ENCODE assay signal across 12 cellular contexts in genomic region chr12:94689002-94689645, GRCh38. TPM values are rescaled to one million over a fixed set of nuclear protein-coding genes. Genes with fewer than 3 reads are reported as not detected.
A peak's percentile ranks its signal among the peaks of the same experiment; 100 is the strongest.
DNase-seq lines count a peak whose midpoint lies in the region; ATAC-seq, FAIRE-seq and TF ChIP-seq lines count a peak whose summit lies in the region.
"Had no signal": no experiment of that assay in that cellular context is flagged by ENCODE, and none has a peak within 500 bp of the region (broad histone marks: within the 10 kb centered on the region; RNA-seq: fewer than 3 reads in every experiment).

No MANE protein-coding gene starts in this region.

- H3K4me3 ChIP-seq in endothelial cell of umbilical vein (replicated peaks in 1 of 3; ENCODE audit: insufficient read depth in 1 of 3, low read depth in 1 of 3, low read length in 3 of 3) (no peak overlapping the region), psoas muscle (peak overlapping the region; percentile 29)
- no peak overlapping the region for H3K4me3 ChIP-seq in effector memory CD4-positive, alpha-beta T cell (ENCODE audit: insufficient read depth, low read depth, low read length, poor library complexity, severe bottlenecking)

- dilution Hi-C loops in endothelial cell of umbilical vein (cut with MboI; ENCODE audit: extremely low pct_ligation_motif_present, low sequenced_read_pairs), result no loop called here

- CTCF ChIA-PET in endothelial cell of umbilical vein (lab: Charles Lee) (interaction anchor here (0.6 to 2.1 kb wide), 12 partner anchors 8 to 140 kb away, joined by 3 to 14 read pairs (median 3); no protein-coding TSS in a partner anchor), WTC11 (lab: Charles Lee) (interaction anchor here (0.6 to 1.6 kb wide), 2 partner anchors 11 to 22 kb away, joined by 3 to 4 read pairs; no protein-coding TSS in a partner anchor)

- peak overlapping the region; percentile 68 for H2AFZ ChIP-seq in endothelial cell of umbilical vein (ENCODE audit: low read depth, low read length)

- no peaks in the 10 kb centered on the region for H3K9me3 Mint-ChIP-seq in WTC11
- H3K9me3 Mint-ChIP-seq: natural killer cell had no signal

- no peak for FAIRE-seq in endothelial cell of umbilical vein (lab: Jason Lieb, UNC)

- H4K20me1 ChIP-seq in endothelial cell of umbilical vein (replicated peaks; ENCODE audit: control insufficient read depth, extremely low read depth, insufficient read depth, low read length), result no peaks in the 10 kb centered on the region

- H3K4me1 Mint-ChIP-seq in WTC11, result no peaks in the 10 kb centered on the region

- TF ChIP-seq CTCF in GM13976 (IDR thresholded peaks at IDR 0.05; ENCODE audit: borderline replicate concordance, control extremely low read depth, extremely low read depth, insufficient read depth, missing control alignments) (no peak), endothelial cell of umbilical vein (IDR thresholded peaks at IDR 0.05; ENCODE audit: extremely low read depth in 1 of 2, insufficient read depth in 1 of 2, low read depth in 1 of 2, low read length in 2 of 2) (no peak), psoas muscle (IDR thresholded peaks at IDR 0.05) (no peak), WTC11 (IDR thresholded peaks at IDR 0.05) (no peak)

- ATAC-seq in psoas muscle, result peak in 1 of 4 donors; percentile 44
- no peak for ATAC-seq in GM18498 (IDR thresholded peaks at IDR 0.05; ENCODE audit: unreplicated experiment)
- no peak for ATAC-seq in GM19035 (IDR thresholded peaks at IDR 0.05; ENCODE audit: unreplicated experiment)
- no peak for ATAC-seq in WTC11

- no peak overlapping the region for H3K4me3 Mint-ChIP-seq in WTC11
- H3K4me3 Mint-ChIP-seq: natural killer cell had no signal

- peak overlapping the region; percentile 59 for H3K4me2 ChIP-seq in endothelial cell of umbilical vein (ENCODE audit: insufficient read depth, low read length)

- no peaks in the 10 kb centered on the region for H3K9me3 ChIP-seq in endothelial cell of umbilical vein (replicated peaks; ENCODE audit: control insufficient read depth, insufficient read depth, low read length)
- no peaks in the 10 kb centered on the region for H3K9me3 ChIP-seq in psoas muscle
- no peaks in the 10 kb centered on the region for H3K9me3 ChIP-seq in effector memory CD4-positive, alpha-beta T cell (ENCODE audit: control insufficient read depth, low read length)

- no peaks in the 10 kb centered on the region for H3K27me3 Mint-ChIP-seq in WTC11 (ENCODE audit: low read depth)

- H3K4me1 ChIP-seq in endothelial cell of umbilical vein (ENCODE audit: control insufficient read depth, extremely low read depth, insufficient read depth, low read length) (peaks cover 20% of the 10 kb centered on the region), psoas muscle (peaks cover 7% of the 10 kb centered on the region)
- no peaks in the 10 kb centered on the region for H3K4me1 ChIP-seq in effector memory CD4-positive, alpha-beta T cell (ENCODE audit: control insufficient read depth, insufficient read depth, low read length, poor library complexity, severe bottlenecking)

- 50 to 70% (median 57%) methylated on average over 7 of the region's 7 CpGs for WGBS in psoas muscle, 3 donors

- peak; percentile 32 for DNase-seq in GM13976 (ENCODE audit: low spot score)
- peak; percentile 47 for DNase-seq in HT1080 (ENCODE audit: low read depth)
- DNase-seq in endothelial cell of umbilical vein (ENCODE audit: low read depth, low spot score), result peak; percentile 74
- DNase-seq in psoas muscle, result no peak
- DNase-seq in effector memory CD4-positive, alpha-beta T cell, result no peak
- no peak for DNase-seq in WTC11 (ENCODE audit: low spot score)
- DNase-seq: COR-L47, natural killer cell, T-helper 1 cell had no signal

- H3K36me3 Mint-ChIP-seq in WTC11, result no peaks in the 10 kb centered on the region
- H3K36me3 Mint-ChIP-seq: natural killer cell had no signal

- H3K9ac ChIP-seq in endothelial cell of umbilical vein (replicated peaks; ENCODE audit: extremely low read depth, insufficient read depth, low read length), result peak overlapping the region; percentile 42

- POLR2A ChIA-PET in endothelial cell of umbilical vein (lab: Charles Lee), result interaction anchor here (1.6 kb wide), 1 partner anchor 10 kb away, joined by 3 read pairs; no protein-coding TSS in a partner anchor
- POLR2A ChIA-PET in WTC11 (lab: Charles Lee), result no interaction called here

- BruUV-seq in endothelial cell of umbilical vein (replicated peaks; lab: Mats Ljungman, UMichigan), result TSS peak; percentile 76

- H3K79me2 ChIP-seq in endothelial cell of umbilical vein (ENCODE audit: control insufficient read depth, insufficient read depth, low read length), result no peaks in the 10 kb centered on the region

- no peaks in the 10 kb centered on the region for H3K27me3 ChIP-seq in endothelial cell of umbilical vein (ENCODE audit: control insufficient read depth in 2 of 2, insufficient read depth in 2 of 2, low read length in 2 of 2)
- H3K27me3 ChIP-seq in psoas muscle (ENCODE audit: insufficient read depth in 3 of 3, low read length in 2 of 3), result no peaks in the 10 kb centered on the region
- no peaks in the 10 kb centered on the region for H3K27me3 ChIP-seq in effector memory CD4-positive, alpha-beta T cell (replicated peaks; ENCODE audit: control insufficient read depth, insufficient read depth, low read length, poor library complexity, severe bottlenecking)

- in situ Hi-C loops in GM13976 (cut with MboI; ENCODE audit: low sequenced_read_pairs, unreplicated experiment), result no loop called here

- intact Hi-C loops in endothelial cell of umbilical vein (cut with micrococcal nuclease) (loop anchor here (1.0 kb wide), 1 partner anchor 13 kb away; no protein-coding TSS in a partner anchor), psoas muscle (cut with DNase I) (no loop called here)

- H3K36me3 ChIP-seq in endothelial cell of umbilical vein (ENCODE audit: control insufficient read depth in 2 of 2, extremely low read depth in 1 of 2, insufficient read depth in 2 of 2, low read length in 2 of 2), result no peaks in the 10 kb centered on the region
- H3K36me3 ChIP-seq in psoas muscle (ENCODE audit: insufficient read depth in 1 of 2, low read depth in 1 of 2), result no peaks in the 10 kb centered on the region
- no peaks in the 10 kb centered on the region for H3K36me3 ChIP-seq in effector memory CD4-positive, alpha-beta T cell (ENCODE audit: control insufficient read depth, insufficient read depth, low read length)

- no peak for TF ChIP-seq POLR2A in endothelial cell of umbilical vein (IDR thresholded peaks at IDR 0.05; ENCODE audit: low read depth, low read length)

- peak overlapping the region; percentile 54 for H3K27ac ChIP-seq in endothelial cell of umbilical vein (ENCODE audit: insufficient read depth, low read depth, low read length)
- H3K27ac ChIP-seq in psoas muscle, result no peak overlapping the region
- no peak overlapping the region for H3K27ac ChIP-seq in effector memory CD4-positive, alpha-beta T cell (ENCODE audit: insufficient read depth, low read length, poor library complexity, severe bottlenecking)
- H3K27ac ChIP-seq: HL-60 had no signal

- H3K9me1 ChIP-seq in endothelial cell of umbilical vein (replicated peaks; ENCODE audit: control insufficient read depth, extremely low read depth, insufficient read depth, low read length), result no peaks in the 10 kb centered on the region

- H3K27ac Mint-ChIP-seq in WTC11, result no peak overlapping the region
- H3K27ac Mint-ChIP-seq: natural killer cell had no signal

TF ChIP-seq in endothelial cell of umbilical vein, 7 proteins besides CTCF, POLR2A, EP300 and RAD21:
- TF ChIP-seq EZH2 (IDR thresholded peaks at IDR 0.05; ENCODE audit: borderline replicate concordance, low read depth, low read length, severe bottlenecking), result no peak
- TF ChIP-seq MYC (IDR thresholded peaks at IDR 0.05; ENCODE audit: low read depth, low read length), result no peak
- peak; percentile 40 for TF ChIP-seq FOS (IDR thresholded peaks at IDR 0.05; ENCODE audit: borderline replicate concordance, insufficient read depth, low read length)
- TF ChIP-seq MAX (IDR thresholded peaks at IDR 0.05; ENCODE audit: insufficient read depth, insufficient read length), result no peak
- TF ChIP-seq JUN (IDR thresholded peaks at IDR 0.05; ENCODE audit: borderline replicate concordance, insufficient read depth, insufficient read length, low read depth), result no peak
TF ChIP-seq in endothelial cell of umbilical vein: peak in this region for 1.

TF ChIP-seq in WTC11, 78 proteins besides CTCF, POLR2A, EP300 and RAD21 (continues in another document):
- TF ChIP-seq MXD4 (CRISPR knock-in tag; IDR thresholded peaks at IDR 0.05; ENCODE audit: borderline replicate concordance) (no peak), ZMAT4 (CRISPR knock-in tag; IDR thresholded peaks at IDR 0.05) (no peak), ZNF317 (CRISPR knock-in tag; IDR thresholded peaks at IDR 0.05; ENCODE audit: borderline replicate concordance, low read depth) (no peak)

RNA-seq across cellular contexts. Expression of gene TMCC3, which starts 38.8 kb away (rescaled TPM):
- 5.2 TPM in 2 replicates for total RNA-seq in HT1080 (2014; rRNA removed; shearing (Covaris generic))
- 6.1 and 7.9 TPM in 2 replicates for polyA plus RNA-seq in HT1080 (2015; cell fraction: cytosol; rRNA removed)
- polyA plus RNA-seq in HT1080 (2015; cell fraction: nucleus; rRNA removed), result 5.7 and 5.8 TPM in 2 replicates
- 30.4 and 45.7 TPM in 2 replicates for total RNA-seq in endothelial cell of umbilical vein
- polyA plus RNA-seq in endothelial cell of umbilical vein, result 9.1 and 13.5 TPM in 2 replicates
- 13.1 and 13.2 TPM in 2 replicates for polyA plus RNA-seq in endothelial cell of umbilical vein (2011; cell fraction: cytosol; rRNA removed)
- polyA plus RNA-seq in endothelial cell of umbilical vein (2011; cell fraction: nucleus; rRNA removed), result 14.3 and 15.6 TPM in 2 replicates
- polyA plus RNA-seq in endothelial cell of umbilical vein (2012), result 14.4 and 16.0 TPM in 2 replicates
- polyA minus RNA-seq in endothelial cell of umbilical vein, result 24.6 and 29.7 TPM in 2 replicates
- polyA minus RNA-seq in endothelial cell of umbilical vein (2011; cell fraction: cytosol; rRNA and poly(A)+ RNA removed), result not detected
- 20.1 and 21.7 TPM in 2 replicates for polyA minus RNA-seq in endothelial cell of umbilical vein (2011; cell fraction: nucleus; rRNA and poly(A)+ RNA removed)
- total RNA-seq in psoas muscle, result 10 to 100 TPM; 18.2 to 61.6 (median 28.0) TPM
- 10 to 100 TPM; 10.6 to 32.6 (median 10.8) TPM for polyA plus RNA-seq in psoas muscle
- 2.0 to 2.4 TPM (median 2.2 TPM) in 3 replicates for total RNA-seq in WTC11 (2021)

Comparison
In these comparisons a context has a peak if more than half of its experiments do, and no peak if none do; other contexts are left out.
1. DNase-seq: peak in GM13976 (single experiment), HT1080 (single experiment) and endothelial cell of umbilical vein (single experiment); none in psoas muscle (0 of 2), effector memory CD4-positive, alpha-beta T cell (0 of 3) and WTC11 (single experiment).